Comparison of ENCODE assay signal across 8 cellular contexts in the genomic region with DNA sequence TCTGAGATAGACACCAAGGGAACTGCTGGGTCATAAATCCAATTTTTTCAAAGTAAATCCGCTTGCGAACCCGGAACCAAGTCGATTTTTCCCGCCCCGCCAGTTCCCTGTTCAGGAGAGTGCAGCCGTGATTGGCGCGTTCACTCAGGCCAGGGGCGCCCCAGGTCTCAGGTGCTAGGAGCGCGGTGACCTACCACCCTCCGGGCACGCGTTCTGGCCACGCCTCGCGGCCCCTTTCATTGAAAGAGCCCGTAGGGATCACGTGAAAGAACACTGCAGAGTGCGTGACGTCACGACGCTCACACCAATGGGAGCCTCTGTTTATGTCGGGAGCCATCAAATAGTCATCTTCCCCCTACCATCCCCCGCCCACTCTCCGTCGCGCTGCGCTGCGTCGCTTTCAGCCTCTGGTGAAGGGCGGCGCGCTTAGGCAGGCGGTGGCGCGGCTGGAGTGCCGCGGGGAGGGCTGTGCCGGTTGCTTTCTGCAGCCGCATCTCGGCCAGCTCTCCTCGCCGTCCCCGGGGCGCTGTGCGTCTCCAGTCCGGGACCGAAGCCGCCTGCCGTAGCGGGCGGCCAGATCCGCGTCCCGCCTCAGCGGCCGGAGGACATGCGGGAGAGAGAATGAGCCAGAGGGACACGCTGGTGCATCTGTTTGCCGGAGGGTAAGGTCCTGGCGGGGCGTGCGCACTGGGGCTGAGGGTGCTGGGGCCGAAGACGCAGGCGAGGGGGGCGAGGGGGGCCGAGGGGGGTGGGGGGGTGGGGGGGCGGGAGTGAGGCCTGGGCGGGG. TPM values are rescaled to one million over a fixed set of nuclear protein-coding genes. Genes with fewer than 3 reads are reported as not detected.
DNase-seq lines count a peak whose midpoint lies in the region; ATAC-seq, FAIRE-seq and TF ChIP-seq lines count a peak whose summit lies in the region.

Gene SLC25A36 (plus strand): TSS at position 403 of the 787 bp plus-strand sequence. CDS start 219 bp downstream, at position 622.

- DNase-seq in D341Med (ENCODE audit: low spot score) (peak; percentile 91), HuH-7 (ENCODE audit: low spot score) (peak; percentile 73), endothelial cell of umbilical vein (ENCODE audit: low read depth, low spot score) (peak; percentile 98), midbrain (lab: John Stamatoyannopoulos, UW) (peak; percentile 97)
- DNase-seq in activated CD8-positive, alpha-beta memory T cell treated with anti-CD3 and anti-CD28 coated beads, Interleukin-2, amount 50 U/mL, for 48 hours, result peak; percentile 96
- DNase-seq in stimulated activated CD8-positive, alpha-beta memory T cell treated with anti-CD3 and anti-CD28 coated beads, Interleukin-2, amount 100 ng/mL, for 1 hour (ENCODE audit: low read depth in 2 of 2), result peak; percentile 90 to 91

- TF ChIP-seq CTCF in OCI-LY3 (IDR thresholded peaks at IDR 0.05; ENCODE audit: low read depth, low read length), result no peak
- no peak for TF ChIP-seq CTCF in endothelial cell of umbilical vein (IDR thresholded peaks at IDR 0.05; ENCODE audit: extremely low read depth in 1 of 2, insufficient read depth in 1 of 2, low read depth in 1 of 2, low read length in 2 of 2)

- FAIRE-seq in endothelial cell of umbilical vein (lab: Jason Lieb, UNC), result peak; percentile 96

- dilution Hi-C loops in endothelial cell of umbilical vein (cut with MboI; ENCODE audit: extremely low pct_ligation_motif_present, low sequenced_read_pairs), result no loop called here

- peak within 1 kb of the TSS; percentile 98 for H3K4me3 ChIP-seq in OCI-LY3 (ENCODE audit: low read length)
- H3K4me3 ChIP-seq in endothelial cell of umbilical vein (replicated peaks in 1 of 3; ENCODE audit: insufficient read depth in 1 of 3, low read depth in 1 of 3, low read length in 3 of 3), result peak within 1 kb of the TSS; percentile 68 to 98 (median 96)

- peak within 1 kb of the TSS; percentile 79 for H3K4me2 ChIP-seq in OCI-LY3 (ENCODE audit: low read length)
- H3K4me2 ChIP-seq in endothelial cell of umbilical vein (ENCODE audit: insufficient read depth, low read length), result peak within 1 kb of the TSS; percentile 98

- peak within 1 kb of the TSS; percentile 93 for H3K9ac ChIP-seq in OCI-LY3 (ENCODE audit: low read length)
- peak within 1 kb of the TSS; percentile 91 for H3K9ac ChIP-seq in endothelial cell of umbilical vein (replicated peaks; ENCODE audit: extremely low read depth, insufficient read depth, low read length)

- intact Hi-C loops in endothelial cell of umbilical vein (cut with micrococcal nuclease), result loop anchor here (1.0 kb wide), 1 partner anchor 1552 kb away; the partner anchor contains the start of gene COPB2

- H3K27ac ChIP-seq in OCI-LY3 (ENCODE audit: low read length), result peak within 1 kb of the TSS; percentile 63
- peak within 1 kb of the TSS; percentile 80 for H3K27ac ChIP-seq in endothelial cell of umbilical vein (ENCODE audit: insufficient read depth, low read depth, low read length)

- H3K9me1 ChIP-seq in endothelial cell of umbilical vein (replicated peaks; ENCODE audit: control insufficient read depth, extremely low read depth, insufficient read depth, low read length), result no peaks in the 10 kb centered on the region

- TF ChIP-seq POLR2A in endothelial cell of umbilical vein (IDR thresholded peaks at IDR 0.05; ENCODE audit: low read depth, low read length), result peak; percentile 41

- H3K79me2 ChIP-seq in OCI-LY3 (ENCODE audit: low read length) (peaks cover 49% of the 10 kb centered on the region), endothelial cell of umbilical vein (ENCODE audit: control insufficient read depth, insufficient read depth, low read length) (peaks cover 43% of the 10 kb centered on the region)

- H2AFZ ChIP-seq in OCI-LY3 (ENCODE audit: low read depth, low read length) (peak within 1 kb of the TSS; percentile 98), endothelial cell of umbilical vein (ENCODE audit: low read depth, low read length) (peak within 1 kb of the TSS; percentile 90)

- H3K4me1 ChIP-seq in OCI-LY3 (ENCODE audit: low read length) (peaks cover 21% of the 10 kb centered on the region), endothelial cell of umbilical vein (ENCODE audit: control insufficient read depth, extremely low read depth, insufficient read depth, low read length) (peaks cover 11% of the 10 kb centered on the region)

- CTCF ChIA-PET in endothelial cell of umbilical vein (lab: Charles Lee), result interaction anchor here (2.0 kb wide), 1 partner anchor 11 kb away, joined by 6 read pairs; no protein-coding TSS in a partner anchor

- peaks cover 37% of the 10 kb centered on the region for H4K20me1 ChIP-seq in OCI-LY3 (ENCODE audit: insufficient read depth, low read length)
- no peaks in the 10 kb centered on the region for H4K20me1 ChIP-seq in endothelial cell of umbilical vein (replicated peaks; ENCODE audit: control insufficient read depth, extremely low read depth, insufficient read depth, low read length)

- peak; percentile 98 for ATAC-seq in GM21515 (IDR thresholded peaks at IDR 0.05; ENCODE audit: unreplicated experiment)

- POLR2A ChIA-PET in endothelial cell of umbilical vein (lab: Charles Lee), result interaction anchor here (0.8 kb wide), 1 partner anchor 26 kb away, joined by 3 read pairs; no protein-coding TSS in a partner anchor

- BruUV-seq in endothelial cell of umbilical vein (replicated peaks; lab: Mats Ljungman, UMichigan), result no TSS peak

- H3K36me3 ChIP-seq in OCI-LY3 (replicated peaks; ENCODE audit: low read depth, low read length), result peaks cover 5% of the 10 kb centered on the region
- no peaks in the 10 kb centered on the region for H3K36me3 ChIP-seq in endothelial cell of umbilical vein (ENCODE audit: control insufficient read depth in 2 of 2, extremely low read depth in 1 of 2, insufficient read depth in 2 of 2, low read length in 2 of 2)

- H3K27me3 ChIP-seq in OCI-LY3 (ENCODE audit: low read depth, low read length), result no peaks in the 10 kb centered on the region
- H3K27me3 ChIP-seq in endothelial cell of umbilical vein (ENCODE audit: control insufficient read depth in 2 of 2, insufficient read depth in 2 of 2, low read length in 2 of 2), result no peaks in the 10 kb centered on the region

- H3K9me3 ChIP-seq in OCI-LY3 (ENCODE audit: insufficient read depth, low read length) (no peaks in the 10 kb centered on the region), endothelial cell of umbilical vein (replicated peaks; ENCODE audit: control insufficient read depth, insufficient read depth, low read length) (no peaks in the 10 kb centered on the region)

TF ChIP-seq in endothelial cell of umbilical vein, 7 proteins besides CTCF, POLR2A, EP300 and RAD21:
- TF ChIP-seq JUN (IDR thresholded peaks at IDR 0.05; ENCODE audit: borderline replicate concordance, insufficient read depth, insufficient read length, low read depth) (no peak), EZH2 (IDR thresholded peaks at IDR 0.05; ENCODE audit: borderline replicate concordance, low read depth, low read length, severe bottlenecking) (no peak), POLR2AphosphoS5 (IDR thresholded peaks at IDR 0.05; ENCODE audit: insufficient read depth, low read depth, low read length) (peak; percentile 64), FOS (IDR thresholded peaks at IDR 0.05; ENCODE audit: borderline replicate concordance, insufficient read depth, low read length) (peak; percentile 34), GATA2 (IDR thresholded peaks at IDR 0.05; ENCODE audit: insufficient read depth, insufficient read length, low read depth, low read length) (no peak), MYC (IDR thresholded peaks at IDR 0.05; ENCODE audit: low read depth, low read length) (no peak)
- TF ChIP-seq, protein P1, sequence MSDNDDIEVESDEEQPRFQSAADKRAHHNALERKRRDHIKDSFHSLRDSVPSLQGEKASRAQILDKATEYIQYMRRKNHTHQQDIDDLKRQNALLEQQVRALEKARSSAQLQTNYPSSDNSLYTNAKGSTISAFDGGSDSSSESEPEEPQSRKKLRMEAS (IDR thresholded peaks at IDR 0.05; ENCODE audit: insufficient read depth, insufficient read length), result peak; percentile 81

RNA-seq across cellular contexts. Expression of gene SLC25A36, which starts in this region (rescaled TPM):
- total RNA-seq in endothelial cell of umbilical vein, result 37.4 and 38.8 TPM in 2 replicates
- polyA plus RNA-seq in endothelial cell of umbilical vein, result 12.5 and 17.7 TPM in 2 replicates
- polyA plus RNA-seq in endothelial cell of umbilical vein (2011; cell fraction: cytosol; rRNA removed), result 9.9 and 12.0 TPM in 2 replicates
- polyA plus RNA-seq in endothelial cell of umbilical vein (2011; cell fraction: nucleus; rRNA removed), result 81.9 and 97.1 TPM in 2 replicates
- polyA plus RNA-seq in endothelial cell of umbilical vein (2012), result 24.9 and 27.2 TPM in 2 replicates
- polyA minus RNA-seq in endothelial cell of umbilical vein, result 43.6 and 50.9 TPM in 2 replicates
- polyA minus RNA-seq in endothelial cell of umbilical vein (2011; cell fraction: cytosol; rRNA and poly(A)+ RNA removed), result 37.4 TPM
- polyA minus RNA-seq in endothelial cell of umbilical vein (2011; cell fraction: nucleus; rRNA and poly(A)+ RNA removed), result 62.1 and 84.2 TPM in 2 replicates

Comparison
In these comparisons a context has a peak if more than half of its experiments do, and no peak if none do; other contexts are left out.
1. Peak in every context shown above with its lines: DNase-seq, ATAC-seq, H3K4me3 ChIP-seq and H3K27ac ChIP-seq.